Comparison of ENCODE assay signal across 24 cellular contexts in genomic region chr18:57942493-57942892, GRCh38.
A peak's percentile ranks its signal among the peaks of the same experiment; 100 is the strongest.
DNase-seq lines count a peak whose midpoint lies in the region; ATAC-seq and TF ChIP-seq lines count a peak whose summit lies in the region.
"Had no signal": no experiment of that assay in that cellular context is flagged by ENCODE, and none has a peak within 500 bp of the region (broad histone marks: within the 10 kb centered on the region; RNA-seq: fewer than 3 reads in every experiment).

No MANE protein-coding gene starts in this region.

- DNase-seq in Karpas-422 (no peak), NCI-H82 (lab: John Stamatoyannopoulos, UW) (peak; percentile 86), epithelial cell of prostate (ENCODE audit: low read depth, low spot score) (no peak), NCI-H1694 (lab: John Stamatoyannopoulos, UW) (no peak), DMS153 (lab: John Stamatoyannopoulos, UW) (no peak)
- DNase-seq: activated CD4-positive, alpha-beta T cell treated with anti-CD3 and anti-CD28 coated beads, Interleukin-2, amount 10 ng/mL, durations not matched to agents 7 days and 5 days; activated gamma-delta T cell treated with Interleukin-2 at 50 U/mL for 16 hours; activated T-cell treated with anti-CD3 and anti-CD28 coated beads, Interleukin-2, amount 50 U/mL, for 4 hours; CD4-positive, CD25-positive, alpha-beta regulatory T cell; dermis blood vessel endothelial cell; GOT3; left cardiac atrium; mesenchymal stem cell; NCI-H1105 treated with DMSO at 0.1 percent for 48 hours; NCI-H2081; NCI-H446 treated with DMSO at 0.1 percent for 48 hours; Peyer's patch; right lobe of liver; stimulated activated CD4-positive, alpha-beta T cell treated with anti-CD3 and anti-CD28 coated beads, Interleukin-2, amount 100 ng/mL, for 48 hours; SW 1271; T-helper 9 cell had no signal

- H3K9ac ChIP-seq in Karpas-422 (ENCODE audit: low read length) (no peak overlapping the region), neural cell (ENCODE audit: low read length) (peak overlapping the region; percentile 54)

- H3K79me2 ChIP-seq in Karpas-422 (ENCODE audit: low read length) (no peaks in the 10 kb centered on the region), neural cell (replicated peaks; ENCODE audit: insufficient read depth, low read length) (no peaks in the 10 kb centered on the region)

- H3K27me3 ChIP-seq in Karpas-422 (ENCODE audit: low read length) (no peaks in the 10 kb centered on the region), neural cell (ENCODE audit: insufficient read depth, low read depth, low read length) (no peaks in the 10 kb centered on the region)
- H3K27me3 ChIP-seq: neutrophil, Peyer's patch, right lobe of liver had no signal

- H3K27ac ChIP-seq in Karpas-422 (ENCODE audit: low read length) (no peak overlapping the region), epithelial cell of prostate (peak overlapping the region; percentile 59), neural cell (ENCODE audit: low read length) (peak overlapping the region; percentile 83)
- H3K27ac ChIP-seq: neutrophil, Peyer's patch, right lobe of liver had no signal

- H3K9me2 ChIP-seq in Karpas-422 (replicated peaks; ENCODE audit: insufficient read depth, low read length): no peaks in the 10 kb centered on the region
- no peaks in the 10 kb centered on the region for H3K9me2 ChIP-seq in neural cell (ENCODE audit: insufficient read depth, low read length)

- peak overlapping the region; percentile 4 for H3K4me2 ChIP-seq in Karpas-422 (ENCODE audit: low read depth, low read length, poor library complexity, severe bottlenecking)
- H3K4me2 ChIP-seq in neural cell (ENCODE audit: low read length): peak overlapping the region; percentile 10

- no peaks in the 10 kb centered on the region for H3F3A ChIP-seq in neural cell (ENCODE audit: insufficient read depth, low read length, poor library complexity, severe bottlenecking)

- TF ChIP-seq CTCF in neural cell (IDR thresholded peaks at IDR 0.05; ENCODE audit: poor library complexity, severe bottlenecking): no peak

- TF ChIP-seq RAD21 in neural cell (conservative IDR thresholded peaks at IDR 0.05): no peak

- peaks cover 45% of the 10 kb centered on the region for H3K4me1 ChIP-seq in Karpas-422 (ENCODE audit: low read length)
- H3K4me1 ChIP-seq: Peyer's patch, right lobe of liver had no signal

- TF ChIP-seq EP300 in neural cell (conservative IDR thresholded peaks at IDR 0.05; ENCODE audit: poor library complexity, severe bottlenecking): peak; percentile 61

- H4K20me1 ChIP-seq in Karpas-422 (ENCODE audit: insufficient read depth, low read depth, low read length): no peaks in the 10 kb centered on the region
- H4K20me1 ChIP-seq in neural cell (ENCODE audit: insufficient read depth): no peaks in the 10 kb centered on the region

- H3K36me3 ChIP-seq in Karpas-422 (ENCODE audit: insufficient read depth, low read length) (no peaks in the 10 kb centered on the region), neural cell (ENCODE audit: insufficient read depth, low read length) (no peaks in the 10 kb centered on the region)
- H3K36me3 ChIP-seq: neutrophil, Peyer's patch, right lobe of liver had no signal

- H3K9me3 ChIP-seq in Karpas-422 (ENCODE audit: low read length) (no peaks in the 10 kb centered on the region), neural cell (ENCODE audit: low read length) (no peaks in the 10 kb centered on the region)
- H3K9me3 ChIP-seq: neutrophil, Peyer's patch, right lobe of liver had no signal

- H3K4me3 ChIP-seq in Karpas-422 (ENCODE audit: low read length) (no peak overlapping the region), neural cell (ENCODE audit: low read length) (peak overlapping the region; percentile 43)
- H3K4me3 ChIP-seq: Peyer's patch, right lobe of liver had no signal

- no peak for ATAC-seq in HG03354 (IDR thresholded peaks at IDR 0.05; ENCODE audit: poor library complexity, severe bottlenecking, unreplicated experiment)
- ATAC-seq: activated T-cell treated with anti-CD3 and anti-CD28 coated beads, Interleukin-2, amount 50 U/mL, for 4 hours; left cardiac atrium; right lobe of liver had no signal

- H2AFZ ChIP-seq in Karpas-422 (ENCODE audit: low read length) (no peak overlapping the region), neural cell (ENCODE audit: low read depth, low read length) (no peak overlapping the region)

TF ChIP-seq in neural cell, 6 proteins besides CTCF, POLR2A, EP300 and RAD21:
- no peak for TF ChIP-seq MXI1 (conservative IDR thresholded peaks at IDR 0.05; ENCODE audit: poor library complexity, severe bottlenecking)
- TF ChIP-seq TAF1 (IDR thresholded peaks at IDR 0.05; ENCODE audit: low read depth): no peak
- peak; percentile 34 for TF ChIP-seq REST (IDR thresholded peaks at IDR 0.05; ENCODE audit: borderline replicate concordance)
- TF ChIP-seq SMC3 (conservative IDR thresholded peaks at IDR 0.05; ENCODE audit: poor library complexity): no peak
- TF ChIP-seq POLR2AphosphoS5 (IDR thresholded peaks at IDR 0.05): peak; percentile 45
- TF ChIP-seq EZH2 (IDR thresholded peaks at IDR 0.05; ENCODE audit: borderline replicate concordance, insufficient read depth, low read length, poor library complexity, severe bottlenecking): no peak
